In genomic region chr4:152398060-152398459, GRCh38 we compare ENCODE assay signal across 8 cellular contexts.
A peak's percentile ranks its signal among the peaks of the same experiment; 100 is the strongest.
DNase-seq lines count a peak whose midpoint lies in the region; ATAC-seq and TF ChIP-seq lines count a peak whose summit lies in the region.

No MANE protein-coding gene starts in this region.

- peaks cover 34% of the 10 kb centered on the region for H3K4me1 Mint-ChIP-seq in activated CD8-positive, alpha-beta T cell treated with anti-CD3 and anti-CD28 coated beads for 36 hours (ENCODE audit: low read depth)
- H3K4me1 Mint-ChIP-seq in activated CD8-positive, alpha-beta T cell treated with anti-CD3 and anti-CD28 coated beads, Interleukin-2, amount 10 ng/mL, durations not matched to agents 7 days and 5 days (ENCODE audit: low read depth), result peaks cover 30% of the 10 kb centered on the region

- no peaks in the 10 kb centered on the region for H3K4me1 ChIP-seq in smooth muscle cell (ENCODE audit: low read depth)

- CTCF ChIA-PET in activated CD8-positive, alpha-beta T cell treated with anti-CD3 and anti-CD28 coated beads for 36 hours (lab: Charles Lee), result interaction anchor here (0.6 to 3.2 kb wide), 2 partner anchors 11 to 163 kb away, joined by 3 to 15 read pairs; no protein-coding TSS in a partner anchor
- CTCF ChIA-PET in activated CD8-positive, alpha-beta T cell treated with anti-CD3 and anti-CD28 coated beads, Interleukin-2, amount 10 ng/mL, durations not matched to agents 7 days and 5 days (lab: Charles Lee), result interaction anchor here (1.7 kb wide), 1 partner anchor 11 kb away, joined by 7 read pairs; no protein-coding TSS in a partner anchor

- H3K79me2 ChIP-seq in smooth muscle cell (ENCODE audit: low read depth), result peaks cover 9% of the 10 kb centered on the region

- no peaks in the 10 kb centered on the region for H3K27me3 ChIP-seq in smooth muscle cell (ENCODE audit: low read depth)

- no peak for ATAC-seq in activated CD8-positive, alpha-beta T cell treated with anti-CD3 and anti-CD28 coated beads for 36 hours
- no peak for ATAC-seq in activated CD8-positive, alpha-beta T cell treated with anti-CD3 and anti-CD28 coated beads, Interleukin-2, amount 10 ng/mL, durations not matched to agents 7 days and 5 days

- H3K36me3 Mint-ChIP-seq in activated CD8-positive, alpha-beta T cell treated with anti-CD3 and anti-CD28 coated beads for 36 hours (ENCODE audit: low read depth), result peaks cover 20% of the 10 kb centered on the region
- peaks cover 21% of the 10 kb centered on the region for H3K36me3 Mint-ChIP-seq in activated CD8-positive, alpha-beta T cell treated with anti-CD3 and anti-CD28 coated beads, Interleukin-2, amount 10 ng/mL, durations not matched to agents 7 days and 5 days (ENCODE audit: low read depth)

- H3K4me3 Mint-ChIP-seq in activated CD8-positive, alpha-beta T cell treated with anti-CD3 and anti-CD28 coated beads for 36 hours, result no peak overlapping the region
- H3K4me3 Mint-ChIP-seq in activated CD8-positive, alpha-beta T cell treated with anti-CD3 and anti-CD28 coated beads, Interleukin-2, amount 10 ng/mL, durations not matched to agents 7 days and 5 days, result no peak overlapping the region

- peaks cover 60% of the 10 kb centered on the region for H4K20me1 ChIP-seq in smooth muscle cell (ENCODE audit: low read depth)

- H3K4me2 ChIP-seq in smooth muscle cell, result no peak overlapping the region

- H3K9me3 ChIP-seq in smooth muscle cell (replicated peaks; ENCODE audit: low read depth), result no peaks in the 10 kb centered on the region

- no peaks in the 10 kb centered on the region for H3K27me3 Mint-ChIP-seq in activated CD8-positive, alpha-beta T cell treated with anti-CD3 and anti-CD28 coated beads for 36 hours
- H3K27me3 Mint-ChIP-seq in activated CD8-positive, alpha-beta T cell treated with anti-CD3 and anti-CD28 coated beads, Interleukin-2, amount 10 ng/mL, durations not matched to agents 7 days and 5 days (ENCODE audit: low read depth), result no peaks in the 10 kb centered on the region

- H3K27ac Mint-ChIP-seq in activated CD8-positive, alpha-beta T cell treated with anti-CD3 and anti-CD28 coated beads for 36 hours, result no peak overlapping the region
- H3K27ac Mint-ChIP-seq in activated CD8-positive, alpha-beta T cell treated with anti-CD3 and anti-CD28 coated beads, Interleukin-2, amount 10 ng/mL, durations not matched to agents 7 days and 5 days, result no peak overlapping the region

- H3K9me3 Mint-ChIP-seq in activated CD8-positive, alpha-beta T cell treated with anti-CD3 and anti-CD28 coated beads for 36 hours, result no peaks in the 10 kb centered on the region
- no peaks in the 10 kb centered on the region for H3K9me3 Mint-ChIP-seq in activated CD8-positive, alpha-beta T cell treated with anti-CD3 and anti-CD28 coated beads, Interleukin-2, amount 10 ng/mL, durations not matched to agents 7 days and 5 days (ENCODE audit: insufficient read depth)

- intact Hi-C loops in activated CD8-positive, alpha-beta T cell treated with anti-CD3 and anti-CD28 coated beads for 36 hours (cut with micrococcal nuclease), result no loop called here

- no peaks in the 10 kb centered on the region for H3K36me3 ChIP-seq in smooth muscle cell (ENCODE audit: low read depth)

- H3K9ac ChIP-seq in smooth muscle cell (ENCODE audit: low read depth), result no peak overlapping the region

- 100% methylated on average over 1 of the region's 1 CpG for WGBS in smooth muscle cell (ENCODE audit: low lambda C conversion rate)

- no peaks in the 10 kb centered on the region for H3F3A ChIP-seq in smooth muscle cell (ENCODE audit: low read depth)

- no peak overlapping the region for H2AFZ ChIP-seq in smooth muscle cell (ENCODE audit: low read depth)

- no peak overlapping the region for H3K4me3 ChIP-seq in epithelial cell of esophagus (ENCODE audit: low read length)
- H3K4me3 ChIP-seq in smooth muscle cell, result no peak overlapping the region
- no peak overlapping the region for H3K4me3 ChIP-seq in coronary artery

- H3K27ac ChIP-seq in smooth muscle cell (ENCODE audit: low read depth), result no peak overlapping the region
- H3K27ac ChIP-seq in coronary artery, result no peak overlapping the region

- DNase-seq in activated CD8-positive, alpha-beta T cell treated with anti-CD3 and anti-CD28 coated beads for 36 hours, result no peak
- no peak for DNase-seq in activated CD8-positive, alpha-beta T cell treated with anti-CD3 and anti-CD28 coated beads, Interleukin-2, amount 10 ng/mL, durations not matched to agents 7 days and 5 days
- DNase-seq in NCI-H748 treated with DMSO at 0.1 percent for 48 hours (lab: John Stamatoyannopoulos, UW), result peak; percentile 9
- DNase-seq in epithelial cell of esophagus (ENCODE audit: low read depth), result peak; percentile 31
- DNase-seq in smooth muscle cell (lab: John Stamatoyannopoulos, UW; ENCODE audit: unreplicated experiment), result no peak
- DNase-seq in NCI-H2196 (lab: John Stamatoyannopoulos, UW; ENCODE audit: unreplicated experiment), result no peak
- DNase-seq in coronary artery (ENCODE audit: low spot score), result no peak
- DNase-seq in glomerular visceral epithelial cell (ENCODE audit: extremely low spot score), result no peak

- POLR2A ChIA-PET in activated CD8-positive, alpha-beta T cell treated with anti-CD3 and anti-CD28 coated beads for 36 hours (lab: Charles Lee), result no interaction called here
- POLR2A ChIA-PET in activated CD8-positive, alpha-beta T cell treated with anti-CD3 and anti-CD28 coated beads, Interleukin-2, amount 10 ng/mL, durations not matched to agents 7 days and 5 days (lab: Charles Lee), result no interaction called here

- TF ChIP-seq CTCF in activated CD8-positive, alpha-beta T cell treated with anti-CD3 and anti-CD28 coated beads for 36 hours (IDR thresholded peaks at IDR 0.05), result peak; percentile 19
- TF ChIP-seq CTCF in epithelial cell of esophagus (IDR thresholded peaks at IDR 0.05; ENCODE audit: insufficient read depth, low read depth, low read length, missing control alignments), result peak; percentile 32
- TF ChIP-seq CTCF in smooth muscle cell (IDR thresholded peaks at IDR 0.05; ENCODE audit: borderline replicate concordance, insufficient read depth, poor library complexity, severe bottlenecking), result peak; percentile 50
- TF ChIP-seq CTCF in coronary artery (IDR thresholded peaks at IDR 0.05), result no peak

Comparison
In these comparisons a context has a peak if more than half of its experiments do, and no peak if none do; other contexts are left out.
1. DNase-seq: peak in NCI-H748 treated with DMSO at 0.1 percent for 48 hours (single experiment) and epithelial cell of esophagus (single experiment); none in activated CD8-positive, alpha-beta T cell treated with anti-CD3 and anti-CD28 coated beads for 36 hours (single experiment), activated CD8-positive, alpha-beta T cell treated with anti-CD3 and anti-CD28 coated beads, Interleukin-2, amount 10 ng/mL, durations not matched to agents 7 days and 5 days (single experiment), smooth muscle cell (single experiment), NCI-H2196 (single experiment), coronary artery (single experiment) and glomerular visceral epithelial cell (single experiment).